In the genomic region with DNA sequence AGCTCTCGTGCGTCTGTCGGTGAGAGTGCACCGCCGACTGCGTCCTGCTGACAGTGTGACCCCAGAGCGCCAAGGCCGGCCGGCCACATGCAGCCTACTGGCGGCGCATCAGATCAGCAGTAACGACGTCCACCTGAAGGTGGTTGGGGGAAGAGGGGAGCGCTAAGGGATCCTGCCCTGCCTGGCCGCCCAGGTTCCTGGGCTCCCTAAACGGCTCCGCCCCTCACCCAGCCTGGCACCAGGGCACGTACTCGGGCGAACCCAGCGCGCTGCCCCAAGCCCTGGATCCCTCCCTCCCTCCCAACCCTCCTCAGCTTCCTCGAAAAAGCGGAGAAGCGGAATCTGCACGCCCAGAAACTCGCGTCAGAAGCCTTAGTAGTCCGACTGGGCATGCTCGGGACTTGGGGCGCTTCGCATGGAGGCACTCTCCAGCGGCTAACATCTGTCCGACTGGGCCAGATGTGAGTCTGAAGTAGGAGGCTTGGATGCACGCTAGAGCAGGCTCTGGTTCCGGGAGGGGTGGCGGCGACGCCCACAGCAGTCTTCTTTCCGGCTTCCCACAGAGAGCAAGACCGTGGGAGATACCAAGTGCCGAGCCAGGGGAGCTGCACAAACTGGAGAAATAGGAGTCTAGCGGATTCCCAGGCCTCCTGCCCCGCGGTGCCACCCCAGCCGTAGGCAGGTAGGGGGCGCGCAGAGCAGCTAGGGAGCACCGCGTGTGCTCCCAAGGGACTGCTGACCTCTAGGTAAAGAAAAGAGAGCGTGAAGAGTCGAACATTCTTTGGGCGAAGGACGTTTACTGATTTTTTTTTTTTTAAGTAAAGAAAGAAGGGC, we compare ENCODE assay signal across 8 cellular contexts.
A peak's percentile ranks its signal among the peaks of the same experiment; 100 is the strongest.
DNase-seq lines count a peak whose midpoint lies in the region; ATAC-seq, FAIRE-seq and TF ChIP-seq lines count a peak whose summit lies in the region.

No MANE protein-coding gene starts in this region.

- H3K9me3 ChIP-seq in right atrium auricular region, result no peaks in the 10 kb centered on the region

- peak overlapping the region; percentile 9 to 44 for H3K4me3 ChIP-seq in right atrium auricular region

- peaks cover 0 to 5% of the 10 kb centered on the region in 2 donors for H3K4me1 ChIP-seq in right atrium auricular region

- peak overlapping the region; percentile 66 for H3K4me3 Mint-ChIP-seq in activated naive CD8-positive, alpha-beta T cell treated with anti-CD3 and anti-CD28 coated beads, Interleukin-2, amount 50 U/mL, for 24 hours
- H3K4me3 Mint-ChIP-seq in progenitor cell of endocrine pancreas (ENCODE audit: low read depth), result peak overlapping the region; percentile 72

- peaks cover 29% of the 10 kb centered on the region for H3K27me3 Mint-ChIP-seq in activated naive CD8-positive, alpha-beta T cell treated with anti-CD3 and anti-CD28 coated beads, Interleukin-2, amount 50 U/mL, for 24 hours
- H3K27me3 Mint-ChIP-seq in progenitor cell of endocrine pancreas, result peaks cover 62% of the 10 kb centered on the region

- ATAC-seq in activated naive CD8-positive, alpha-beta T cell treated with anti-CD3 and anti-CD28 coated beads, Interleukin-2, amount 50 U/mL, for 24 hours, result peak; percentile 65
- ATAC-seq in GM19328 (IDR thresholded peaks at IDR 0.05; ENCODE audit: unreplicated experiment) (no peak), GM18511 (IDR thresholded peaks at IDR 0.05; ENCODE audit: unreplicated experiment) (no peak)

- peak; percentile 77 for DNase-seq in G401 (ENCODE audit: low spot score)
- peak; percentile 70 for DNase-seq in NCI-H1105 treated with DMSO at 0.1 percent for 48 hours (lab: John Stamatoyannopoulos, UW)
- peak; percentile 8 for DNase-seq in activated naive CD8-positive, alpha-beta T cell treated with anti-CD3 and anti-CD28 coated beads, Interleukin-2, amount 50 U/mL, for 24 hours
- DNase-seq in right atrium auricular region (ENCODE audit: low spot score), result no peak
- peak; percentile 48 for DNase-seq in progenitor cell of endocrine pancreas (ENCODE audit: low spot score, unreplicated experiment)
- DNase-seq in GM12892 (ENCODE audit: insufficient read length), result no peak

- FAIRE-seq in GM12892 (lab: Jason Lieb, UNC), result no peak

- H3K9me3 Mint-ChIP-seq in activated naive CD8-positive, alpha-beta T cell treated with anti-CD3 and anti-CD28 coated beads, Interleukin-2, amount 50 U/mL, for 24 hours, result no peaks in the 10 kb centered on the region
- no peaks in the 10 kb centered on the region for H3K9me3 Mint-ChIP-seq in progenitor cell of endocrine pancreas (ENCODE audit: low read depth)

- peaks cover 0 to 13% of the 10 kb centered on the region in 2 donors for H3K27me3 ChIP-seq in right atrium auricular region

- no peaks in the 10 kb centered on the region for H3K36me3 Mint-ChIP-seq in activated naive CD8-positive, alpha-beta T cell treated with anti-CD3 and anti-CD28 coated beads, Interleukin-2, amount 50 U/mL, for 24 hours (ENCODE audit: low read depth)
- H3K36me3 Mint-ChIP-seq in progenitor cell of endocrine pancreas (ENCODE audit: insufficient read depth), result no peaks in the 10 kb centered on the region

- peak overlapping the region in 1 of 2 donors; percentile 31 for H3K27ac ChIP-seq in right atrium auricular region

- no peak for TF ChIP-seq POLR2A in GM12892 (IDR thresholded peaks at IDR 0.05; ENCODE audit: low read depth, low read length)

- no peaks in the 10 kb centered on the region for H3K36me3 ChIP-seq in right atrium auricular region

- in situ Hi-C loops in G401 (cut with HindIII; ENCODE audit: low sequenced_read_pairs), result no loop called here

- H3K27ac Mint-ChIP-seq in activated naive CD8-positive, alpha-beta T cell treated with anti-CD3 and anti-CD28 coated beads, Interleukin-2, amount 50 U/mL, for 24 hours, result no peak overlapping the region
- H3K27ac Mint-ChIP-seq in progenitor cell of endocrine pancreas, result no peak overlapping the region

- H3K4me1 Mint-ChIP-seq in activated naive CD8-positive, alpha-beta T cell treated with anti-CD3 and anti-CD28 coated beads, Interleukin-2, amount 50 U/mL, for 24 hours, result peaks cover 20% of the 10 kb centered on the region
- H3K4me1 Mint-ChIP-seq in progenitor cell of endocrine pancreas (ENCODE audit: low read depth), result peaks cover 13% of the 10 kb centered on the region

- TF ChIP-seq CTCF in right atrium auricular region (IDR thresholded peaks at IDR 0.05), result no peak
- TF ChIP-seq CTCF in progenitor cell of endocrine pancreas (IDR thresholded peaks at IDR 0.05; ENCODE audit: unreplicated experiment), result peak; percentile 58

Comparison
In these comparisons a context has a peak if more than half of its experiments do, and no peak if none do; other contexts are left out.
1. DNase-seq: peak in G401 (single experiment), NCI-H1105 treated with DMSO at 0.1 percent for 48 hours (single experiment), activated naive CD8-positive, alpha-beta T cell treated with anti-CD3 and anti-CD28 coated beads, Interleukin-2, amount 50 U/mL, for 24 hours (single experiment) and progenitor cell of endocrine pancreas (single experiment); none in right atrium auricular region (single experiment) and GM12892 (single experiment).